9 cellular contexts compared by ENCODE assay signal in genomic region chr2:28449489-28450395, GRCh38. TPM values are rescaled to one million over a fixed set of nuclear protein-coding genes. Genes with fewer than 3 reads are reported as not detected.
DNase-seq lines count a peak whose midpoint lies in the region; ATAC-seq and TF ChIP-seq lines count a peak whose summit lies in the region.
"Had no signal": no experiment of that assay in that cellular context is flagged by ENCODE, and none has a peak within 500 bp of the region (broad histone marks: within the 10 kb centered on the region; RNA-seq: fewer than 3 reads in every experiment).

No MANE protein-coding gene starts in this region.

- no peaks in the 10 kb centered on the region for H3K36me3 Mint-ChIP-seq in neural crest cell (ENCODE audit: low read depth)

- TF ChIP-seq EP300 in transverse colon (IDR thresholded peaks at IDR 0.05; ENCODE audit: low read depth), result no peak

- H3K27me3 Mint-ChIP-seq in neural crest cell (ENCODE audit: low read depth), result no peaks in the 10 kb centered on the region

- no peak overlapping the region for H3K4me3 Mint-ChIP-seq in neural crest cell

- intact Hi-C loops in transverse colon (cut with DNase I; ENCODE audit: low total_unique reads), result loop anchor here (1.0 to 5.0 kb wide), 2 partner anchors 727 to 745 kb away; no protein-coding TSS in a partner anchor

- no peak for TF ChIP-seq CTCF in neural crest cell (conservative IDR thresholded peaks at IDR 0.05)
- no peak for TF ChIP-seq CTCF in transverse colon (IDR thresholded peaks at IDR 0.05)

- H3K9me3 ChIP-seq in transverse colon, result no peaks in the 10 kb centered on the region

- H3K9me3 Mint-ChIP-seq in neural crest cell, result no peaks in the 10 kb centered on the region

- in situ Hi-C loops in ACHN (cut with HindIII; ENCODE audit: low pct_ligation_motif_present, low pct_unique_long_range_greater_than_20kb, low sequenced_read_pairs) (no loop called here), transverse colon (cut with MboI; ENCODE audit: low pct_ligation_motif_present in 1 of 4, low pct_unique_long_range_greater_than_20kb in 1 of 4, low sequenced_read_pairs in 3 of 4) (loop anchor here in 2 of 4 donors (25.0 kb wide), 1 partner anchor 712 kb away; no protein-coding TSS in a partner anchor)

- H3K4me3 ChIP-seq in transverse colon, result no peak overlapping the region

- no peak overlapping the region for H3K27ac ChIP-seq in transverse colon

- H3K27me3 ChIP-seq in transverse colon, result no peaks in the 10 kb centered on the region

- H3K4me1 Mint-ChIP-seq in neural crest cell, result no peaks in the 10 kb centered on the region

- TF ChIP-seq POLR2A in transverse colon (IDR thresholded peaks at IDR 0.05), result no peak

- no peaks in the 10 kb centered on the region for H3K36me3 ChIP-seq in transverse colon

- 72 to 76% methylated on average over 9 to 17 of the region's 17 CpGs for WGBS in transverse colon (ENCODE audit: low coverage in 1 of 2), 2 donors

- peak overlapping the region; percentile 83 for H3K27ac Mint-ChIP-seq in neural crest cell (ENCODE audit: unreplicated experiment)

- ATAC-seq in GM21576 (IDR thresholded peaks at IDR 0.05; ENCODE audit: unreplicated experiment), result no peak

- H3K4me1 ChIP-seq in transverse colon, result no peaks in the 10 kb centered on the region

- DNase-seq in ACHN (peak; percentile 21), OCI-M1 (lab: John Stamatoyannopoulos, UW) (peak; percentile 49), neural crest cell (ENCODE audit: low read depth, low spot score) (no peak), NCI-H524 treated with DMSO at 0.1 percent for 48 hours (lab: John Stamatoyannopoulos, UW) (no peak), KG1 (lab: John Stamatoyannopoulos, UW) (no peak), transverse colon (no peak)
- peak; percentile 88 for DNase-seq in activated naive CD4-positive, alpha-beta T cell treated with Interleukin-2 at 50 U/mL for 16 hours
- DNase-seq: effector CD8-positive, alpha-beta T cell had no signal

RNA-seq across cellular contexts. Expression of gene PLB1, which starts 46.1 kb away (rescaled TPM):
- total RNA-seq in neural crest cell (0.16 TPM in 1 of 2 replicates, not detected in the other), transverse colon (1 to 10 TPM in 2 of 4 donors, under 1 TPM in 2; 0.20 to 4.2 (median 1.8) TPM)

RNA-seq across cellular contexts. Expression of gene FOSL2, which starts 57.1 kb away (rescaled TPM):
- total RNA-seq in neural crest cell (2.2 and 2.9 TPM in 2 replicates), transverse colon (100 to 1,000 TPM; 135 to 358 (median 233) TPM)

Comparison
In these comparisons a context has a peak if more than half of its experiments do, and no peak if none do; other contexts are left out.
1. DNase-seq: peak in ACHN (single experiment), OCI-M1 (single experiment) and activated naive CD4-positive, alpha-beta T cell treated with Interleukin-2 at 50 U/mL for 16 hours (single experiment); none in neural crest cell (single experiment), NCI-H524 treated with DMSO at 0.1 percent for 48 hours (single experiment), KG1 (single experiment) and transverse colon (single experiment).
2. RNA of gene FOSL2, which starts 57.1 kb away (total RNA-seq): 135 to 358 TPM in transverse colon; 2.2 to 2.9 TPM in neural crest cell; every median in the first group is over 10 times any median in the second.